Comparison of ENCODE assay signal across 13 cellular contexts in the genomic region with DNA sequence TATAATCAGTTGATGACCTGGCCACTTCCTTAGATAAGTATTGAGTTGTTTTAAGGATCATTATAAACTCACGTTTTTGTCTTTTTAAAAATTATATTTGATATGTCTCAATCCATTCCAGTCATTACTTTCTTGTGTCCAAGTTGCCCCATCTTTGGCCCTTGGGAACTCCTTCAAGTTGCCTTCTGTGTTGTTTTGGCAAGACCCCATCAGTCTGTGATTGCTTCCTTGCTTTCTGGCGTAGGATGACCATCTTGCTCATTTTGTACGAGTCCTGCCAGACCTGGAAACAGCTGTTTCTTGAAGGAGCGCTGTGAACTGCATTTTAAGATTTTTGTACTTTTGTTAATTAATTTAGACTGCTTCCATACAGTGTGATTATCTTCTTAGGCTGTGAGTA.
DNase-seq lines count a peak whose midpoint lies in the region; ATAC-seq and TF ChIP-seq lines count a peak whose summit lies in the region.
"Had no signal": no experiment of that assay in that cellular context is flagged by ENCODE, and none has a peak within 500 bp of the region (broad histone marks: within the 10 kb centered on the region; RNA-seq: fewer than 3 reads in every experiment).

No MANE protein-coding gene starts in this region.

- TF ChIP-seq CTCF in stomach (IDR thresholded peaks at IDR 0.05) = no peak

- no peak overlapping the region for H3K9ac ChIP-seq in Karpas-422 (ENCODE audit: low read length)
- peak overlapping the region; percentile 84 for H3K9ac ChIP-seq in mesenchymal stem cell (ENCODE audit: low read length)

- no peak overlapping the region for H2BK15ac ChIP-seq in mesenchymal stem cell (ENCODE audit: low read depth, poor library complexity, severe bottlenecking)

- peaks cover 79% of the 10 kb centered on the region for H3K79me2 ChIP-seq in Karpas-422 (ENCODE audit: low read length)

- H2BK120ac ChIP-seq in mesenchymal stem cell (ENCODE audit: low read depth, low read length) = no peak overlapping the region

- no peak for TF ChIP-seq EP300 in stomach (IDR thresholded peaks at IDR 0.05)

- no peaks in the 10 kb centered on the region for H3K9me2 ChIP-seq in Karpas-422 (replicated peaks; ENCODE audit: insufficient read depth, low read length)

- no peak overlapping the region for H3K4me2 ChIP-seq in Karpas-422 (ENCODE audit: low read depth, low read length, poor library complexity, severe bottlenecking)
- H3K4me2 ChIP-seq in mesenchymal stem cell (ENCODE audit: low read length, poor library complexity, severe bottlenecking) = no peak overlapping the region

- H3K23ac ChIP-seq in mesenchymal stem cell (ENCODE audit: low read length in 2 of 2) = no peak overlapping the region

- ATAC-seq in GM21723 (IDR thresholded peaks at IDR 0.05; ENCODE audit: unreplicated experiment) = no peak

- 0 out of 2 replicates have a peak overlapping the region, but pooled peaks have one; percentile 53 for H3K27ac ChIP-seq in Karpas-422 (ENCODE audit: low read length)
- peak overlapping the region; percentile 94 for H3K27ac ChIP-seq in epithelial cell of prostate
- peak overlapping the region; percentile 21 for H3K27ac ChIP-seq in mesenchymal stem cell (ENCODE audit: low read length, poor library complexity, severe bottlenecking)
- peak overlapping the region in 4 of 5 donors; percentile 0 to 87 (median 83) for H3K27ac ChIP-seq in stomach

- H3K14ac ChIP-seq in mesenchymal stem cell (ENCODE audit: low read length in 2 of 2) = no peak overlapping the region

- no peak overlapping the region for H4K91ac ChIP-seq in mesenchymal stem cell (ENCODE audit: low read length)

- peak overlapping the region in 1 of 2 experiments; percentile 68 for H2BK12ac ChIP-seq in mesenchymal stem cell (ENCODE audit: low read length in 2 of 2)

- peaks cover 35% of the 10 kb centered on the region for H3K36me3 ChIP-seq in Karpas-422 (ENCODE audit: insufficient read depth, low read length)
- peaks cover 14 to 55% of the 10 kb centered on the region in 2 experiments for H3K36me3 ChIP-seq in mesenchymal stem cell (ENCODE audit: control insufficient read depth in 1 of 2, insufficient read depth in 2 of 2, low read depth in 1 of 2, low read length in 2 of 2)
- peaks cover 14 to 38% (median 32%) of the 10 kb centered on the region in 4 donors for H3K36me3 ChIP-seq in stomach

- H4K20me1 ChIP-seq in Karpas-422 (ENCODE audit: insufficient read depth, low read depth, low read length) = no peaks in the 10 kb centered on the region

- no peak overlapping the region for H3K4ac ChIP-seq in mesenchymal stem cell (ENCODE audit: low read depth in 1 of 2, low read length in 2 of 2)

- H3K4me3 ChIP-seq in Karpas-422 (ENCODE audit: low read length) (no peak overlapping the region), mesenchymal stem cell (ENCODE audit: insufficient read depth in 1 of 2, low read depth in 1 of 2, low read length in 2 of 2) (peak overlapping the region in 1 of 2 experiments; percentile 58), stomach (no peak overlapping the region)
- H3K4me3 ChIP-seq: HAP-1 had no signal

- no peak overlapping the region for H2AK5ac ChIP-seq in mesenchymal stem cell (ENCODE audit: low read length, severe bottlenecking)

- H3K79me1 ChIP-seq in mesenchymal stem cell (replicated peaks; ENCODE audit: low read length, poor library complexity, severe bottlenecking) = peaks cover 26% of the 10 kb centered on the region

- intact Hi-C loops in stomach (cut with DNase I; ENCODE audit: low total_unique reads) = no loop called here

- H3K27me3 ChIP-seq in Karpas-422 (ENCODE audit: low read length) (no peaks in the 10 kb centered on the region), mesenchymal stem cell (ENCODE audit: control insufficient read depth in 1 of 2, insufficient read depth in 1 of 2, low read length in 2 of 2) (no peaks in the 10 kb centered on the region), stomach (no peaks in the 10 kb centered on the region)

- H2BK5ac ChIP-seq in mesenchymal stem cell (ENCODE audit: low read depth, low read length, poor library complexity, severe bottlenecking) = no peak overlapping the region

- H2AFZ ChIP-seq in Karpas-422 (ENCODE audit: low read length) (no peak overlapping the region), mesenchymal stem cell (ENCODE audit: low read depth, low read length) (no peak overlapping the region)

- peaks cover 25% of the 10 kb centered on the region for H3K4me1 ChIP-seq in Karpas-422 (ENCODE audit: low read length)
- peaks cover 3% of the 10 kb centered on the region for H3K4me1 ChIP-seq in mesenchymal stem cell (ENCODE audit: control insufficient read depth, insufficient read depth, low read depth, low read length)
- H3K4me1 ChIP-seq in stomach = peaks cover 24 to 83% (median 57%) of the 10 kb centered on the region in 4 donors

- peak overlapping the region in 1 of 2 experiments; percentile 69 for H3K18ac ChIP-seq in mesenchymal stem cell (ENCODE audit: low read depth in 1 of 2, low read length in 2 of 2)

- no peak overlapping the region for H4K8ac ChIP-seq in mesenchymal stem cell (ENCODE audit: low read length)

- no peaks in the 10 kb centered on the region for H3K9me3 ChIP-seq in Karpas-422 (ENCODE audit: low read length)
- H3K9me3 ChIP-seq in mesenchymal stem cell (ENCODE audit: control insufficient read depth, low read length) = peaks cover 23% of the 10 kb centered on the region
- no peaks in the 10 kb centered on the region for H3K9me3 ChIP-seq in stomach
- H3K9me3 ChIP-seq: HAP-1 had no signal

- DNase-seq in Karpas-422 (no peak), epithelial cell of prostate (ENCODE audit: low read depth, low spot score) (no peak), mesenchymal stem cell (no peak), stomach (no peak), HPDE6-E6E7 (ENCODE audit: extremely low spot score) (no peak), SHP77 (lab: John Stamatoyannopoulos, UW) (no peak), T1000 (lab: John Stamatoyannopoulos, UW) (no peak)
- DNase-seq: C1 segment of cervical spinal cord; NCI-H1930; occipital lobe; stimulated activated CD4-positive, alpha-beta T cell treated with anti-CD3 and anti-CD28 coated beads, Interleukin-2, amount 100 ng/mL, for 48 hours had no signal

- no peak for TF ChIP-seq POLR2A in stomach (IDR thresholded peaks at IDR 0.05)

- 97% methylated on average over 4 of the region's 4 CpGs for WGBS in mesenchymal stem cell
- 63 to 82% (median 75%) methylated on average over 4 of the region's 4 CpGs for WGBS in stomach, 5 donors

Comparison
In these comparisons a context has a peak if more than half of its experiments do, and no peak if none do; other contexts are left out.
1. H3K27ac ChIP-seq: peak in every context shown above with its lines; median percentile 94 in epithelial cell of prostate; 83 in stomach; 53 in Karpas-422; 21 in mesenchymal stem cell.